ENCODE assay signal across 1 cellular context in the genomic region with DNA sequence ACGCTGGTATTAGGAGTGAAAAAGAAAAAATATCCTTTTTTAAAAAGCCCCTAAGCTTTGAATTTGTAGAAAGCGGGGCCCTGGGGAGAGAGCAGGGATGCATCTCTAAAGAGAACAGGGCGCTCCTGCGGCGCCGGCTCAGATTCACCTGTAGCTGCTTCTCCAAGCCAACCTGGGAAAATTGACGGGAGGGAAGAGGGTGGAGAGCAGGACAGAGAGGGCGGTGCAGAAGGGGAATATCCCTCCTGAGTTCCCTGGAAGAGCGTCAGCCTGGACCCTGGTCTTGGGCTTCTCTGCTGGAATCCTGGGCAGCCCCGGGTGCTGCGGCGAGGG.
TF ChIP-seq lines count a peak whose summit lies in the region.

No MANE protein-coding gene starts in this region.

TF ChIP-seq in H1, 55 proteins besides CTCF, POLR2A, EP300 and RAD21 (continued from another document):
- TF ChIP-seq GABPA (IDR thresholded peaks at IDR 0.05; ENCODE audit: borderline replicate concordance, insufficient read depth, low read length) (no peak), RFX5 (IDR thresholded peaks at IDR 0.05; ENCODE audit: borderline replicate concordance, low read depth, low read length) (no peak), SP4 (IDR thresholded peaks at IDR 0.05; ENCODE audit: low read length) (no peak), JUN (IDR thresholded peaks at IDR 0.05; ENCODE audit: low read depth, low read length) (no peak), PHF8 (conservative IDR thresholded peaks at IDR 0.05; ENCODE audit: low read depth, low read length) (no peak), NRF1 (IDR thresholded peaks at IDR 0.05; ENCODE audit: low read depth, low read length) (no peak), SAP30 (IDR thresholded peaks at IDR 0.05; ENCODE audit: insufficient read depth, insufficient replicate concordance, low read length) (no peak), RBBP5 (IDR thresholded peaks at IDR 0.05; ENCODE audit: borderline replicate concordance, low read depth, low read length) (no peak), TAF7 (optimal IDR thresholded peaks at IDR 0.05; ENCODE audit: borderline replicate concordance, low read depth, low read length) (no peak), TEAD4 (IDR thresholded peaks at IDR 0.05; ENCODE audit: low read depth, low read length) (no peak), CHD2 (IDR thresholded peaks at IDR 0.05; ENCODE audit: low read length) (no peak), MAFK (IDR thresholded peaks at IDR 0.05; ENCODE audit: low read depth, low read length) (no peak)
- TF ChIP-seq, protein P1, sequence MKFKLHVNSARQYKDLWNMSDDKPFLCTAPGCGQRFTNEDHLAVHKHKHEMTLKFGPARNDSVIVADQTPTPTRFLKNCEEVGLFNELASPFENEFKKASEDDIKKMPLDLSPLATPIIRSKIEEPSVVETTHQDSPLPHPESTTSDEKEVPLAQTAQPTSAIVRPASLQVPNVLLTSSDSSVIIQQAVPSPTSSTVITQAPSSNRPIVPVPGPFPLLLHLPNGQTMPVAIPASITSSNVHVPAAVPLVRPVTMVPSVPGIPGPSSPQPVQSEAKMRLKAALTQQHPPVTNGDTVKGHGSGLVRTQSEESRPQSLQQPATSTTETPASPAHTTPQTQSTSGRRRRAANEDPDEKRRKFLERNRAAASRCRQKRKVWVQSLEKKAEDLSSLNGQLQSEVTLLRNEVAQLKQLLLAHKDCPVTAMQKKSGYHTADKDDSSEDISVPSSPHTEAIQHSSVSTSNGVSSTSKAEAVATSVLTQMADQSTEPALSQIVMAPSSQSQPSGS (IDR thresholded peaks at IDR 0.05; ENCODE audit: low read length) = no peak
- TF ChIP-seq, protein P2, sequence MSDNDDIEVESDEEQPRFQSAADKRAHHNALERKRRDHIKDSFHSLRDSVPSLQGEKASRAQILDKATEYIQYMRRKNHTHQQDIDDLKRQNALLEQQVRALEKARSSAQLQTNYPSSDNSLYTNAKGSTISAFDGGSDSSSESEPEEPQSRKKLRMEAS (IDR thresholded peaks at IDR 0.05) = no peak
TF ChIP-seq in H1: peak in this region for 0.
